Comparison of ENCODE assay signal across 8 cellular contexts in the genomic region with DNA sequence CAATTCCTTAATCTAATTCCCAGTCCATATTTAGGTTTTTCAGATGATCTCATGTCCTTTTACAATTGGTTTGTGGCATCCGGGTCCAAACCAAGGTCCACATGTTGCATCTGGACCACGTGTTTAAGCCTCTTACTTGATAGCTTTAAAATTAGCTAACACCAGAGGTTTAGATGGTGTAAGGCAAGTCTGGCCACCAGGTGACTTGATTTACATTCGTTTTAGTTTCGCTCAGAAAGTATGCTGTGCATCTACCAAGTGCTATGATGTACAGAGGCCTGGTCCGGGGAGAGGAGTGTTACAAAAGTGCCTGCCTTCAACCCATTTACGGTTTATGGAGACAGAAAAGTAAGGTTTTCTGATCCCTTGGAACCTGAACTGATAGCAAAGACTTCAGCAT. TPM values are rescaled to one million over a fixed set of nuclear protein-coding genes. Genes with fewer than 3 reads are reported as not detected.
A peak's percentile ranks its signal among the peaks of the same experiment; 100 is the strongest.
DNase-seq lines count a peak whose midpoint lies in the region; ATAC-seq and TF ChIP-seq lines count a peak whose summit lies in the region.

No MANE protein-coding gene starts in this region.

- H3K27me3 Mint-ChIP-seq in CD4-positive, CD25-positive, alpha-beta regulatory T cell, result no peaks in the 10 kb centered on the region
- H3K27me3 Mint-ChIP-seq in chondrocyte (ENCODE audit: low read depth), result no peaks in the 10 kb centered on the region
- no peaks in the 10 kb centered on the region for H3K27me3 Mint-ChIP-seq in natural killer cell (ENCODE audit: low read depth in 2 of 2)

- H3K36me3 ChIP-seq in CD4-positive, CD25-positive, alpha-beta regulatory T cell (ENCODE audit: control insufficient read depth, insufficient read depth, low read length), result peaks cover 18% of the 10 kb centered on the region

- peaks cover 32 to 60% (median 44%) of the 10 kb centered on the region in 4 donors for H3K4me1 Mint-ChIP-seq in CD4-positive, CD25-positive, alpha-beta regulatory T cell
- H3K4me1 Mint-ChIP-seq in chondrocyte (ENCODE audit: low read depth), result peaks cover 32% of the 10 kb centered on the region
- peaks cover 28 to 33% of the 10 kb centered on the region in 2 donors for H3K4me1 Mint-ChIP-seq in natural killer cell

- TF ChIP-seq CTCF in RWPE1 (conservative IDR thresholded peaks at IDR 0.05; ENCODE audit: low read depth), result no peak
- no peak for TF ChIP-seq CTCF in chondrocyte (IDR thresholded peaks at IDR 0.05)
- TF ChIP-seq CTCF in natural killer cell (IDR thresholded peaks at IDR 0.05), result no peak

- no peaks in the 10 kb centered on the region for H3K9me3 ChIP-seq in CD4-positive, CD25-positive, alpha-beta regulatory T cell (ENCODE audit: control insufficient read depth in 2 of 2, low read length in 2 of 2)

- H3K27ac Mint-ChIP-seq in CD4-positive, CD25-positive, alpha-beta regulatory T cell, result peak overlapping the region; percentile 91 to 99 (median 98)
- H3K27ac Mint-ChIP-seq in chondrocyte (ENCODE audit: unreplicated experiment) (peak overlapping the region; percentile 99), natural killer cell (peak overlapping the region; percentile 95 to 98)

- H3K4me3 ChIP-seq in CD4-positive, CD25-positive, alpha-beta regulatory T cell (ENCODE audit: low read depth, low read length), result peak overlapping the region; percentile 83

- peak overlapping the region; percentile 96 for H3K27ac ChIP-seq in CD4-positive, CD25-positive, alpha-beta regulatory T cell (ENCODE audit: insufficient read depth, low read length, poor library complexity, severe bottlenecking)
- H3K27ac ChIP-seq in RWPE1, result no peak overlapping the region

- peaks cover 14% of the 10 kb centered on the region for H3K36me3 Mint-ChIP-seq in CD4-positive, CD25-positive, alpha-beta regulatory T cell
- H3K36me3 Mint-ChIP-seq in chondrocyte (ENCODE audit: low read depth) (peaks cover 7% of the 10 kb centered on the region), natural killer cell (peaks cover 5% of the 10 kb centered on the region)

- peaks cover 0 to 2% (median 0%) of the 10 kb centered on the region in 7 donors for H3K9me3 Mint-ChIP-seq in CD4-positive, CD25-positive, alpha-beta regulatory T cell
- no peaks in the 10 kb centered on the region for H3K9me3 Mint-ChIP-seq in chondrocyte (ENCODE audit: low read depth)
- H3K9me3 Mint-ChIP-seq in natural killer cell, result no peaks in the 10 kb centered on the region

- H3K4me1 ChIP-seq in CD4-positive, CD25-positive, alpha-beta regulatory T cell (ENCODE audit: control insufficient read depth, insufficient read depth, low read length, poor library complexity, severe bottlenecking), result peaks cover 59% of the 10 kb centered on the region

- H3K4me3 Mint-ChIP-seq in CD4-positive, CD25-positive, alpha-beta regulatory T cell, result peak overlapping the region; percentile 92 to 98 (median 94)
- H3K4me3 Mint-ChIP-seq in chondrocyte (ENCODE audit: unreplicated experiment), result peak overlapping the region; percentile 93
- H3K4me3 Mint-ChIP-seq in natural killer cell, result peak overlapping the region; percentile 88

- no peaks in the 10 kb centered on the region for H3K27me3 ChIP-seq in CD4-positive, CD25-positive, alpha-beta regulatory T cell (ENCODE audit: control insufficient read depth, insufficient read depth, low read length)

- intact Hi-C loops in natural killer cell (cut with micrococcal nuclease), result no loop called here

- DNase-seq in CD4-positive, CD25-positive, alpha-beta regulatory T cell, result peak; percentile 4 to 80 (median 44)
- DNase-seq in RWPE1 (ENCODE audit: low spot score) (peak; percentile 8), chondrocyte (ENCODE audit: low spot score) (no peak), natural killer cell (no peak), NCI-H187 treated with DMSO at 0.1 percent for 48 hours (lab: John Stamatoyannopoulos, UW) (no peak)
- no peak for DNase-seq in stimulated activated naive CD4-positive, alpha-beta T cell treated with Interleukin-2 at 50 U/mL for 16 hours (lab: John Stamatoyannopoulos, UW)

- no peak for ATAC-seq in CD4-positive, CD25-positive, alpha-beta regulatory T cell (ENCODE audit: low read depth in 2 of 2)
- ATAC-seq in GM21576 (IDR thresholded peaks at IDR 0.05; ENCODE audit: unreplicated experiment), result peak; percentile 29
- ATAC-seq in natural killer cell, result no peak
- ATAC-seq in GM18909 (IDR thresholded peaks at IDR 0.05; ENCODE audit: poor library complexity, unreplicated experiment), result no peak

- CTCF ChIA-PET in RWPE1 (lab: Yijun Ruan, JAX), result interaction anchor here (0.6 to 1.3 kb wide), 3 partner anchors 64 to 1190 kb away, joined by 3 to 6 read pairs (median 3); no protein-coding TSS in a partner anchor

- POLR2A ChIA-PET in RWPE1 (lab: Yijun Ruan, JAX; ENCODE audit: low non-redundant PET), result interaction anchor here (0.6 kb wide), 1 partner anchor 69 kb away, joined by 3 read pairs; no protein-coding TSS in a partner anchor

RNA-seq across cellular contexts. Expression of a gene that starts 0.9 kb away (rescaled TPM):
- 90.8 TPM for total RNA-seq in CD4-positive, CD25-positive, alpha-beta regulatory T cell
- polyA plus RNA-seq in CD4-positive, CD25-positive, alpha-beta regulatory T cell, result 100 to 1,000 TPM in 2 of 4 donors, 10 to 100 TPM in 2; 93.2 to 110 (median 100) TPM
- 43.1 to 54.4 TPM (median 44.6 TPM) in 3 replicates for total RNA-seq in chondrocyte
- 10 to 100 TPM; 71.8 to 83.2 (median 74.5) TPM for total RNA-seq in natural killer cell

Comparison
In these comparisons a context has a peak if more than half of its experiments do, and no peak if none do; other contexts are left out.
1. DNase-seq: peak in CD4-positive, CD25-positive, alpha-beta regulatory T cell (3 of 3) and RWPE1 (single experiment); none in chondrocyte (single experiment), natural killer cell (single experiment), stimulated activated naive CD4-positive, alpha-beta T cell treated with Interleukin-2 at 50 U/mL for 16 hours (single experiment) and NCI-H187 treated with DMSO at 0.1 percent for 48 hours (single experiment).
2. Peak in every context shown above with its lines, with median percentiles within 50 percentile points of each other: H3K27ac Mint-ChIP-seq and H3K4me3 Mint-ChIP-seq.